28 cellular contexts compared by ENCODE assay signal in the genomic region with DNA sequence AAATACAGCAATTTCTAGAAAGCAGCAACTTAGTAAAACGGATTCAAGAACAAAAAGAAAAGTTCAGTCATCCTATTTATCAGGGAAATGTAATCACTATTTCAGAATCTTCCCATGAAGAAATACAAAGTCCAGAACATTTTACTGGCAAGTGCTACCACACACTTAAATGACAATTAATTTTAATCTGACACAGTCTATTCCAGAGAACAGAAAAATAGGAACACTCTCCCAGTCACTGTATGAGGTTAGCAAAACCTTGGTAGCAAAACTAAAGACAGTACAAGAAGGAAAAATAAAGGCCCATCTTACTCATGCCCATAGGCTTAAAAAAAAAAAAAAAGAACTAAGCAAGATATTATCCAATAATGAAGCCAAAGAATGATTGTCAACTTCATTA.
DNase-seq lines count a peak whose midpoint lies in the region; ATAC-seq and TF ChIP-seq lines count a peak whose summit lies in the region.
"Had no signal": no experiment of that assay in that cellular context is flagged by ENCODE, and none has a peak within 500 bp of the region (broad histone marks: within the 10 kb centered on the region; RNA-seq: fewer than 3 reads in every experiment).

No MANE protein-coding gene starts in this region.

- no peak overlapping the region for H3K4me3 ChIP-seq in CD8-positive, alpha-beta memory T cell (ENCODE audit: low read length)
- H3K4me3 ChIP-seq: colonic mucosa, K562, lower lobe of right lung, mucosa of descending colon, SK-N-MC, suprapubic skin had no signal

- peaks cover 68% of the 10 kb centered on the region for H3K36me3 ChIP-seq in CD8-positive, alpha-beta memory T cell (ENCODE audit: insufficient read depth, low read length)
- H3K36me3 ChIP-seq: colonic mucosa, WERI-Rb-1 had no signal

- H3K9me3 ChIP-seq in CD8-positive, alpha-beta memory T cell (ENCODE audit: low read length) = no peaks in the 10 kb centered on the region
- H3K9me3 ChIP-seq: colonic mucosa, lower lobe of right lung had no signal

- H3K4me3 Mint-ChIP-seq in activated CD4-positive, alpha-beta T cell treated with anti-CD3 and anti-CD28 coated beads for 36 hours = no peak overlapping the region
- no peak overlapping the region for H3K4me3 Mint-ChIP-seq in CD8-positive, alpha-beta memory T cell
- no peak overlapping the region for H3K4me3 Mint-ChIP-seq in activated naive CD8-positive, alpha-beta T cell treated with anti-CD3 and anti-CD28 coated beads for 36 hours
- peak overlapping the region in 1 of 10 donors; percentile 53 for H3K4me3 Mint-ChIP-seq in naive thymus-derived CD8-positive, alpha-beta T cell
- H3K4me3 Mint-ChIP-seq: endodermal cell had no signal

- no peak for TF ChIP-seq CTCF in GM13976 (IDR thresholded peaks at IDR 0.05; ENCODE audit: borderline replicate concordance, control extremely low read depth, extremely low read depth, insufficient read depth, missing control alignments)

- peak overlapping the region; percentile 85 for H3K27ac Mint-ChIP-seq in activated CD4-positive, alpha-beta T cell treated with anti-CD3 and anti-CD28 coated beads for 36 hours
- H3K27ac Mint-ChIP-seq in CD8-positive, alpha-beta memory T cell = peak overlapping the region; percentile 2 to 96 (median 74)
- peak overlapping the region; percentile 78 for H3K27ac Mint-ChIP-seq in activated naive CD8-positive, alpha-beta T cell treated with anti-CD3 and anti-CD28 coated beads for 36 hours
- H3K27ac Mint-ChIP-seq in naive thymus-derived CD8-positive, alpha-beta T cell = peak overlapping the region in 9 of 10 donors; percentile 53 to 93 (median 84)
- H3K27ac Mint-ChIP-seq: endodermal cell had no signal

- in situ Hi-C loops in GM13976 (cut with MboI; ENCODE audit: low sequenced_read_pairs, unreplicated experiment) = no loop called here

- no peak for DNase-seq in activated CD4-positive, alpha-beta T cell treated with anti-CD3 and anti-CD28 coated beads for 36 hours
- no peak for DNase-seq in activated CD4-positive, alpha-beta T cell treated with anti-CD3 and anti-CD28 coated beads, Interleukin-2, amount 50 U/mL, for 48 hours
- no peak for DNase-seq in CD8-positive, alpha-beta memory T cell
- DNase-seq in activated naive CD8-positive, alpha-beta T cell treated with anti-CD3 and anti-CD28 coated beads for 36 hours = no peak
- no peak for DNase-seq in naive thymus-derived CD8-positive, alpha-beta T cell
- DNase-seq in GM13976 (ENCODE audit: low spot score) (no peak), germinal center (ENCODE audit: low spot score) (no peak)
- DNase-seq: 8988T; amniotic stem cell; colonic mucosa; COR-L47; DMS79; endodermal cell; GF-D8; GOT3; kidney; lower lobe of right lung; MM.1S; mucosa of descending colon; NCI-H1417 treated with DMSO at 0.1 percent for 48 hours; NCI-H446 treated with DMSO at 0.1 percent for 48 hours; nucleus accumbens; stimulated activated CD8-positive, alpha-beta memory T cell treated with anti-CD3 and anti-CD28 coated beads, Interleukin-4, amount 100 ng/mL, for 48 hours; WERI-Rb-1 had no signal

- CTCF ChIA-PET in activated CD4-positive, alpha-beta T cell treated with anti-CD3 and anti-CD28 coated beads for 36 hours (lab: Charles Lee) = no interaction called here
- CTCF ChIA-PET in CD8-positive, alpha-beta memory T cell (lab: Charles Lee) = no interaction called here

- peaks cover 12% of the 10 kb centered on the region for H3K9me3 Mint-ChIP-seq in activated CD4-positive, alpha-beta T cell treated with anti-CD3 and anti-CD28 coated beads for 36 hours (ENCODE audit: low read depth)
- H3K9me3 Mint-ChIP-seq in CD8-positive, alpha-beta memory T cell = peaks cover 0 to 8% (median 2%) of the 10 kb centered on the region in 5 donors
- peaks cover 8% of the 10 kb centered on the region for H3K9me3 Mint-ChIP-seq in activated naive CD8-positive, alpha-beta T cell treated with anti-CD3 and anti-CD28 coated beads for 36 hours
- H3K9me3 Mint-ChIP-seq in naive thymus-derived CD8-positive, alpha-beta T cell = peaks cover 0 to 8% (median 0%) of the 10 kb centered on the region in 9 donors

- POLR2A ChIA-PET in activated CD4-positive, alpha-beta T cell treated with anti-CD3 and anti-CD28 coated beads for 36 hours (lab: Charles Lee) = no interaction called here
- POLR2A ChIA-PET in CD8-positive, alpha-beta memory T cell (lab: Charles Lee) = no interaction called here
- POLR2A ChIA-PET in naive thymus-derived CD8-positive, alpha-beta T cell (lab: Charles Lee) = no interaction called here

- H3K36me3 Mint-ChIP-seq in activated CD4-positive, alpha-beta T cell treated with anti-CD3 and anti-CD28 coated beads for 36 hours (ENCODE audit: low read depth) = peaks cover 85% of the 10 kb centered on the region
- peaks cover 35 to 98% (median 50%) of the 10 kb centered on the region in 3 donors for H3K36me3 Mint-ChIP-seq in CD8-positive, alpha-beta memory T cell
- peaks cover 86% of the 10 kb centered on the region for H3K36me3 Mint-ChIP-seq in activated naive CD8-positive, alpha-beta T cell treated with anti-CD3 and anti-CD28 coated beads for 36 hours
- peaks cover 24 to 96% (median 67%) of the 10 kb centered on the region in 3 donors for H3K36me3 Mint-ChIP-seq in naive thymus-derived CD8-positive, alpha-beta T cell

- H3K27ac ChIP-seq in CD8-positive, alpha-beta memory T cell (ENCODE audit: low read depth, low read length) = no peak overlapping the region
- H3K27ac ChIP-seq: colonic mucosa, lower lobe of right lung, SK-N-MC, suprapubic skin, WERI-Rb-1 had no signal

- ATAC-seq in activated CD4-positive, alpha-beta T cell treated with anti-CD3 and anti-CD28 coated beads for 36 hours = no peak
- no peak for ATAC-seq in naive thymus-derived CD8-positive, alpha-beta T cell
- ATAC-seq in HG03457 (IDR thresholded peaks at IDR 0.05; ENCODE audit: unreplicated experiment) = no peak
- ATAC-seq: K562, lower lobe of right lung, mucosa of descending colon had no signal

- peaks cover 77% of the 10 kb centered on the region for H3K4me1 Mint-ChIP-seq in activated CD4-positive, alpha-beta T cell treated with anti-CD3 and anti-CD28 coated beads for 36 hours
- H3K4me1 Mint-ChIP-seq in CD8-positive, alpha-beta memory T cell = peaks cover 75 to 85% (median 80%) of the 10 kb centered on the region in 3 donors
- H3K4me1 Mint-ChIP-seq in activated naive CD8-positive, alpha-beta T cell treated with anti-CD3 and anti-CD28 coated beads for 36 hours = peaks cover 58% of the 10 kb centered on the region
- peaks cover 25 to 61% (median 50%) of the 10 kb centered on the region in 4 donors for H3K4me1 Mint-ChIP-seq in naive thymus-derived CD8-positive, alpha-beta T cell
- H3K4me1 Mint-ChIP-seq: endodermal cell had no signal

- no peaks in the 10 kb centered on the region for H3K4me1 ChIP-seq in CD8-positive, alpha-beta memory T cell (ENCODE audit: insufficient read depth, low read length)
- H3K4me1 ChIP-seq: colonic mucosa, lower lobe of right lung, suprapubic skin had no signal

- no peaks in the 10 kb centered on the region for H3K27me3 ChIP-seq in CD8-positive, alpha-beta memory T cell (ENCODE audit: insufficient read depth, low read length, poor library complexity, severe bottlenecking)
- H3K27me3 ChIP-seq: colonic mucosa, suprapubic skin had no signal

- H3K27me3 Mint-ChIP-seq in activated CD4-positive, alpha-beta T cell treated with anti-CD3 and anti-CD28 coated beads for 36 hours = no peaks in the 10 kb centered on the region
- H3K27me3 Mint-ChIP-seq in CD8-positive, alpha-beta memory T cell = peaks cover 0 to 3% of the 10 kb centered on the region in 2 donors
- no peaks in the 10 kb centered on the region for H3K27me3 Mint-ChIP-seq in activated naive CD8-positive, alpha-beta T cell treated with anti-CD3 and anti-CD28 coated beads for 36 hours
- no peaks in the 10 kb centered on the region for H3K27me3 Mint-ChIP-seq in naive thymus-derived CD8-positive, alpha-beta T cell

- intact Hi-C loops in activated CD4-positive, alpha-beta T cell treated with anti-CD3 and anti-CD28 coated beads for 36 hours (cut with DNase I, micrococcal nuclease) = no loop called here
